Comparison of ENCODE assay signal across 8 cellular contexts in genomic region chr7:27661776-27662489, GRCh38. TPM values are rescaled to one million over a fixed set of nuclear protein-coding genes. Genes with fewer than 3 reads are reported as not detected.
A peak's percentile ranks its signal among the peaks of the same experiment; 100 is the strongest.
DNase-seq lines count a peak whose midpoint lies in the region; ATAC-seq and TF ChIP-seq lines count a peak whose summit lies in the region.

No MANE protein-coding gene starts in this region.

- H3K27ac ChIP-seq in CD4-positive, alpha-beta T cell (ENCODE audit: low read depth, low read length): peak overlapping the region; percentile 50
- H3K27ac ChIP-seq in SJCRH30: peak overlapping the region; percentile 80

- H3K4me3 ChIP-seq in H7 (ENCODE audit: insufficient read depth, low read depth, low read length) (peak overlapping the region; percentile 92), SJCRH30 (peak overlapping the region; percentile 88), iPS-18c (ENCODE audit: insufficient read depth, low read depth, low read length) (peak overlapping the region; percentile 97), skeletal muscle cell (ENCODE audit: low read depth, low read length) (peak overlapping the region; percentile 78)

- no peaks in the 10 kb centered on the region for H3K4me1 ChIP-seq in SJCRH30

- CTCF ChIA-PET in CD4-positive, alpha-beta T cell (lab: Charles Lee): interaction anchor here (0.6 to 1.4 kb wide), 3 partner anchors 36 to 112 kb away, joined by 3 to 9 read pairs (median 3); partner anchors contain the start of gene TAX1BP1

- no peaks in the 10 kb centered on the region for H3K36me3 Mint-ChIP-seq in CD4-positive, alpha-beta T cell (ENCODE audit: low read depth)
- peaks cover 17% of the 10 kb centered on the region for H3K36me3 Mint-ChIP-seq in brain

- POLR2A ChIA-PET in CD4-positive, alpha-beta T cell (lab: Charles Lee): interaction anchor here (0.6 to 2.7 kb wide), 9 partner anchors 18 to 479 kb away, joined by 3 to 116 read pairs (median 4); partner anchors contain the start of gene TAX1BP1

- H3K9me3 ChIP-seq in CD4-positive, alpha-beta T cell (ENCODE audit: control insufficient read depth, low read length): no peaks in the 10 kb centered on the region
- H3K9me3 ChIP-seq in SJCRH30 (replicated peaks): no peaks in the 10 kb centered on the region
- H3K9me3 ChIP-seq in iPS-18c (ENCODE audit: control insufficient read depth, insufficient read depth, low read length): no peaks in the 10 kb centered on the region

- H3K4me1 Mint-ChIP-seq in CD4-positive, alpha-beta T cell (ENCODE audit: low read depth): peaks cover 20% of the 10 kb centered on the region
- H3K4me1 Mint-ChIP-seq in brain: peaks cover 39% of the 10 kb centered on the region

- DNase-seq in CD4-positive, alpha-beta T cell: peak in 7 of 10 experiments; percentile 3 to 35 (median 7)
- DNase-seq in H7 (no peak), SJCRH30 (peak in 1 of 2 experiments; percentile 47), skeletal muscle cell (ENCODE audit: low read depth) (no peak), dedifferentiated amniotic fluid mesenchymal stem cell (ENCODE audit: extremely low spot score) (no peak)

- no peak for TF ChIP-seq CTCF in CD4-positive, alpha-beta T cell (IDR thresholded peaks at IDR 0.05)
- TF ChIP-seq CTCF in brain (conservative IDR thresholded peaks at IDR 0.05): no peak

- intact Hi-C loops in CD4-positive, alpha-beta T cell (cut with DNase I, micrococcal nuclease): loop anchor here (5.0 to 10.0 kb wide), 4 partner anchors 465 to 1460 kb away; partner anchors contain the start of genes CBX3 (in 1 of the 2), HNRNPA2B1 (in 1 of the 2) and JAZF1 (in 1 of the 2)

- H3K36me3 ChIP-seq in H7 (replicated peaks; ENCODE audit: control insufficient read depth, insufficient read depth, low read length) (no peaks in the 10 kb centered on the region), SJCRH30 (no peaks in the 10 kb centered on the region)

- peak overlapping the region; percentile 93 for H3K4me3 Mint-ChIP-seq in CD4-positive, alpha-beta T cell
- peak overlapping the region; percentile 89 to 95 (median 89) for H3K4me3 Mint-ChIP-seq in brain

- no peaks in the 10 kb centered on the region for H3K27me3 ChIP-seq in CD4-positive, alpha-beta T cell (ENCODE audit: control insufficient read depth, insufficient read depth, low read length)
- H3K27me3 ChIP-seq in H7 (ENCODE audit: control insufficient read depth, insufficient read depth, low read length): no peaks in the 10 kb centered on the region; the same call in 1 of the 2 replicates
- H3K27me3 ChIP-seq in SJCRH30: no peaks in the 10 kb centered on the region

- no peaks in the 10 kb centered on the region for H3K9me3 Mint-ChIP-seq in CD4-positive, alpha-beta T cell
- no peaks in the 10 kb centered on the region for H3K9me3 Mint-ChIP-seq in brain

- H3K27me3 Mint-ChIP-seq in CD4-positive, alpha-beta T cell: no peaks in the 10 kb centered on the region
- H3K27me3 Mint-ChIP-seq in brain: peaks cover 3% of the 10 kb centered on the region

- peak overlapping the region; percentile 99 for H3K27ac Mint-ChIP-seq in CD4-positive, alpha-beta T cell
- H3K27ac Mint-ChIP-seq in brain: peak overlapping the region; percentile 33 to 94 (median 89)

- no peak for ATAC-seq in CD4-positive, alpha-beta T cell (ENCODE audit: poor library complexity)
- ATAC-seq in HG03097 (IDR thresholded peaks at IDR 0.05; ENCODE audit: low FRiP score, unreplicated experiment): no peak

RNA-seq across cellular contexts. Expression of gene HIBADH, which starts 0.8 kb away (rescaled TPM):
- 1 to 10 TPM; 6.3 to 8.4 TPM for total RNA-seq in CD4-positive, alpha-beta T cell
- 42.0 and 53.7 TPM in 2 replicates for total RNA-seq in H7 (2014; rRNA removed; shearing (Covaris generic))
- total RNA-seq in SJCRH30 (2014; rRNA removed; shearing (Covaris generic)): 37.8 and 41.6 TPM in 2 replicates
- polyA plus RNA-seq in brain (ENCODE audit: insufficient read depth, low read depth, low replicate concordance): 34.8 TPM

Comparison
In these comparisons a context has a peak if more than half of its experiments do, and no peak if none do; other contexts are left out.
1. DNase-seq: peak in CD4-positive, alpha-beta T cell (7 of 10); none in H7 (single experiment), skeletal muscle cell (single experiment) and dedifferentiated amniotic fluid mesenchymal stem cell (single experiment).
2. Peak in every context shown above with its lines, with median percentiles within 50 percentile points of each other: H3K4me3 ChIP-seq.